In genomic region chr20:9985773-9986172, GRCh38 we compare ENCODE assay signal across 21 cellular contexts.
"Had no signal": no experiment of that assay in that cellular context is flagged by ENCODE, and none has a peak within 500 bp of the region (broad histone marks: within the 10 kb centered on the region; RNA-seq: fewer than 3 reads in every experiment).

No MANE protein-coding gene starts in this region.

- H3K9me3 ChIP-seq: adrenal gland, colonic mucosa, gastrocnemius medialis, left ventricle myocardium inferior, testis had no signal

- H3K4me1 ChIP-seq: colonic mucosa, gastrocnemius medialis, left ventricle myocardium inferior, testis had no signal

- H3K36me3 ChIP-seq: adrenal gland, colonic mucosa, gastrocnemius medialis, left ventricle myocardium inferior had no signal

- H3K27ac ChIP-seq: adrenal gland, colonic mucosa, gastrocnemius medialis, left ventricle myocardium inferior, testis had no signal

- H3K4me3 ChIP-seq: adrenal gland, colonic mucosa, gastrocnemius medialis, left ventricle myocardium inferior, testis had no signal

- H3K27me3 ChIP-seq: adrenal gland, colonic mucosa, gastrocnemius medialis, testis had no signal

- ATAC-seq: activated naive CD4-positive, alpha-beta T cell treated with anti-CD3 and anti-CD28 coated beads, Interleukin-2, amount 50 U/mL, for 72 hours; activated T-helper 17 cell treated with anti-CD3 and anti-CD28 coated beads, Interleukin-2, amount 50 U/mL, for 72 hours; gastrocnemius medialis; naive thymus-derived CD4-positive, alpha-beta T cell; sciatic nerve; stimulated activated naive B cell treated with anti-CD40 and anti-IgM and Interleukin-4, amounts not matched to agents 10 μg/mL and 1 μg/mL and 100 μg/mL, for 72 hours; WTC11 had no signal

- DNase-seq: activated CD4-positive, alpha-beta T cell treated with anti-CD3 and anti-CD28 coated beads, Interleukin-2, amount 50 U/mL, for 4 hours; activated CD8-positive, alpha-beta memory T cell treated with anti-CD3 and anti-CD28 coated beads for 24 hours; activated CD8-positive, alpha-beta memory T cell treated with anti-CD3 and anti-CD28 coated beads, Interleukin-2, amount 50 U/mL, for 4 hours; activated T-cell treated with anti-CD3 and anti-CD28 coated beads, Interleukin-2, amount 50 U/mL, for 24 hours; adrenal gland; colonic mucosa; gastrocnemius medialis; hippocampal formation; kidney glomerular epithelial cell; left ventricle myocardium inferior; naive thymus-derived CD4-positive, alpha-beta T cell; stimulated activated CD4-positive, alpha-beta T cell treated with anti-CD3 and anti-CD28 coated beads, Interleukin-2, amount 100 ng/mL, for 48 hours; stimulated activated CD8-positive, alpha-beta memory T cell treated with anti-CD3 and anti-CD28 coated beads, Interleukin-4, amount 100 ng/mL, for 48 hours; stimulated activated naive B cell treated with anti-CD40 and anti-IgM and Interleukin-4, amounts not matched to agents 10 μg/mL and 1 μg/mL and 100 μg/mL, for 72 hours; T-helper 1 cell; T-helper 9 cell; testis had no signal
